In the genomic region with DNA sequence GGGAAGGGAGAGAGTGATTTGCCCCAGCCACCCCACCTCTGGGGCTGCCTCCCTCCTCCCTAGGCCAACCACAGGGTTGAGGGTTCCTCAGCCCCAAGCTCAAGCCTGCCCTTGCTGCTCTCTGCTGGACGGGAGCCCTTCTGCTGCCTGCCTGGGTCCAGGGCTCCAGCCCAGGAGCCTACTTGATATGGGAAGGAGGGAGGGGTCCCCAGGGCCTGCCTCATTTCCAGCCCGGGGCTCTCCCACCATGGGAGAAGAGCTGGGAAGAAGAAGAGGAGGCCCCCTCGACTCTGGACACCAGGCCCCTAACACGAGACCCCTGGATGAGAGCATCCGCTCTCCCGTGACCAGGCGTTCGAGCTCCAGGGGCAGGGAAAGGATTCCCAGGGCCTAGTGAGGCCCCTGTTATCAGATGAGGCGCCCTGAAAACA, we compare ENCODE assay signal across 9 cellular contexts. TPM values are rescaled to one million over a fixed set of nuclear protein-coding genes. Genes with fewer than 3 reads are reported as not detected.
DNase-seq lines count a peak whose midpoint lies in the region; ATAC-seq and TF ChIP-seq lines count a peak whose summit lies in the region.
"Had no signal": no experiment of that assay in that cellular context is flagged by ENCODE, and none has a peak within 500 bp of the region (broad histone marks: within the 10 kb centered on the region; RNA-seq: fewer than 3 reads in every experiment).

No MANE protein-coding gene starts in this region.

- no peaks in the 10 kb centered on the region for H3K9me2 ChIP-seq in SK-N-SH

- POLR2A ChIA-PET in CD8-positive, alpha-beta T cell (lab: Charles Lee), result interaction anchor here (1.6 to 1.8 kb wide), 2 partner anchors 10 to 25 kb away, joined by 5 to 7 read pairs; no protein-coding TSS in a partner anchor
- POLR2A ChIA-PET in T-cell (lab: Charles Lee) (no interaction called here), SK-N-SH (lab: Yijun Ruan, JAX) (no interaction called here)

- peaks cover 38% of the 10 kb centered on the region for H3K4me1 ChIP-seq in CD8-positive, alpha-beta T cell (ENCODE audit: insufficient read depth, low read length)
- H3K4me1 ChIP-seq in osteoblast (ENCODE audit: insufficient read depth, low read length) (peaks cover 34% of the 10 kb centered on the region), SK-N-SH (ENCODE audit: control insufficient read depth in 1 of 2, insufficient read depth in 2 of 2, low read depth in 1 of 2, low read length in 1 of 2) (peaks cover 0 to 10% of the 10 kb centered on the region in 2 experiments; a peak in 1 of 4 replicates)

- no peaks in the 10 kb centered on the region for H3K36me3 ChIP-seq in CD8-positive, alpha-beta T cell (ENCODE audit: insufficient read depth, low read length)
- H3K36me3 ChIP-seq in osteoblast (ENCODE audit: insufficient read depth, low read length) (no peaks in the 10 kb centered on the region), SK-N-SH (replicated peaks in 1 of 2; ENCODE audit: control insufficient read depth in 1 of 2, insufficient read depth in 2 of 2, low read length in 1 of 2) (no peaks in the 10 kb centered on the region)

- no peak for TF ChIP-seq EP300 in SK-N-SH (IDR thresholded peaks at IDR 0.05; ENCODE audit: borderline replicate concordance in 1 of 2, low read depth in 1 of 2, low read length in 1 of 2)

- no peak overlapping the region for H3K9ac ChIP-seq in SK-N-SH

- peak overlapping the region; percentile 49 for H3K4me3 ChIP-seq in CD8-positive, alpha-beta T cell (ENCODE audit: low read depth, low read length)
- peak overlapping the region; percentile 58 for H3K4me3 ChIP-seq in fibroblast of pulmonary artery (replicated peaks; ENCODE audit: low read depth, low read length)
- H3K4me3 ChIP-seq in osteoblast (ENCODE audit: insufficient read depth, low read length), result peak overlapping the region; percentile 82
- no peak overlapping the region for H3K4me3 ChIP-seq in SK-N-SH (ENCODE audit: low read depth in 2 of 2, low read length in 1 of 2)

- 86% methylated on average over 9 of the region's 9 CpGs for WGBS in SK-N-SH (ENCODE audit: low lambda C conversion rate)

- H3K4me3 Mint-ChIP-seq in CD8-positive, alpha-beta T cell, result peak overlapping the region; percentile 78
- H3K4me3 Mint-ChIP-seq in T-cell, result peak overlapping the region; percentile 79 to 81 (median 80)

- TF ChIP-seq CTCF in CD8-positive, alpha-beta T cell (IDR thresholded peaks at IDR 0.05), result no peak
- TF ChIP-seq CTCF in fibroblast of pulmonary artery (IDR thresholded peaks at IDR 0.05; ENCODE audit: low read length, missing control alignments) (no peak), osteoblast (IDR thresholded peaks at IDR 0.05; ENCODE audit: extremely low read depth, low read depth, low read length) (no peak), SK-N-SH (IDR thresholded peaks at IDR 0.05) (no peak)

- TF ChIP-seq RAD21 in SK-N-SH (IDR thresholded peaks at IDR 0.05; ENCODE audit: low read length), result no peak

- H3K79me2 ChIP-seq in osteoblast (ENCODE audit: insufficient read depth, low read length) (peaks cover 29% of the 10 kb centered on the region), SK-N-SH (ENCODE audit: insufficient read depth) (no peaks in the 10 kb centered on the region)

- no peak for ATAC-seq in CD8-positive, alpha-beta T cell
- ATAC-seq in T-cell (replicated peaks in 1 of 4) (peak in 1 of 4 experiments; percentile 4), HG02852 (IDR thresholded peaks at IDR 0.05; ENCODE audit: unreplicated experiment) (no peak)

- H4K20me1 ChIP-seq in osteoblast (ENCODE audit: insufficient read depth, low read length), result peaks cover 13% of the 10 kb centered on the region
- no peaks in the 10 kb centered on the region for H4K20me1 ChIP-seq in SK-N-SH (ENCODE audit: insufficient read depth)

- CTCF ChIA-PET in CD8-positive, alpha-beta T cell (lab: Charles Lee), result interaction anchor here (0.8 to 1.9 kb wide), 6 partner anchors 17 to 126 kb away, joined by 3 to 8 read pairs (median 4); no protein-coding TSS in a partner anchor
- CTCF ChIA-PET in T-cell (lab: Charles Lee), result no interaction called here
- CTCF ChIA-PET in SK-N-SH (lab: Yijun Ruan, JAX), result interaction anchor here (1.2 to 2.8 kb wide), 6 partner anchors 11 to 40 kb away, joined by 3 to 23 read pairs (median 4); no protein-coding TSS in a partner anchor

- no peaks in the 10 kb centered on the region for H3K27me3 Mint-ChIP-seq in CD8-positive, alpha-beta T cell (ENCODE audit: low read depth)
- H3K27me3 Mint-ChIP-seq in T-cell, result no peaks in the 10 kb centered on the region

- H3K9me3 ChIP-seq in CD8-positive, alpha-beta T cell (ENCODE audit: low read length), result no peaks in the 10 kb centered on the region
- H3K9me3 ChIP-seq in osteoblast (ENCODE audit: low read depth, low read length) (no peaks in the 10 kb centered on the region), SK-N-SH (no peaks in the 10 kb centered on the region)

- H3K27ac Mint-ChIP-seq in CD8-positive, alpha-beta T cell, result no peak overlapping the region
- peak overlapping the region; percentile 81 to 91 for H3K27ac Mint-ChIP-seq in T-cell

- H3F3A ChIP-seq in SK-N-SH (replicated peaks; ENCODE audit: insufficient read depth), result peaks cover 2% of the 10 kb centered on the region

- peaks cover 40% of the 10 kb centered on the region for H3K4me1 Mint-ChIP-seq in CD8-positive, alpha-beta T cell (ENCODE audit: low read depth)
- H3K4me1 Mint-ChIP-seq in T-cell, result peaks cover 56 to 78% (median 59%) of the 10 kb centered on the region in 3 donors

- H3K27ac ChIP-seq in CD8-positive, alpha-beta T cell (ENCODE audit: low read depth, low read length), result no peak overlapping the region
- peak overlapping the region; percentile 69 for H3K27ac ChIP-seq in osteoblast (ENCODE audit: low read depth, low read length)
- H3K27ac ChIP-seq in SK-N-SH (ENCODE audit: low read depth in 2 of 2, low read length in 1 of 2), result no peak overlapping the region

- H3K36me3 Mint-ChIP-seq in CD8-positive, alpha-beta T cell, result no peaks in the 10 kb centered on the region
- H3K36me3 Mint-ChIP-seq in T-cell, result no peaks in the 10 kb centered on the region

- intact Hi-C loops in CD8-positive, alpha-beta T cell (cut with DNase I, micrococcal nuclease), result no loop called here

- no peak for DNase-seq in CD8-positive, alpha-beta T cell
- no peak for DNase-seq in T-cell
- no peak for DNase-seq in fibroblast of pulmonary artery (ENCODE audit: low read depth)
- DNase-seq in osteoblast (ENCODE audit: insufficient read length, low spot score, missing footprints), result peak; percentile 67
- no peak for DNase-seq in GM19238 (ENCODE audit: insufficient read length, low spot score)
- DNase-seq in hypothalamus (lab: John Stamatoyannopoulos, UW), result no peak
- DNase-seq in SK-N-SH, result no peak

- H3K27me3 ChIP-seq in CD8-positive, alpha-beta T cell (ENCODE audit: insufficient read depth, low read length), result no peaks in the 10 kb centered on the region
- no peaks in the 10 kb centered on the region for H3K27me3 ChIP-seq in osteoblast (ENCODE audit: insufficient read depth, low read length)
- no peaks in the 10 kb centered on the region for H3K27me3 ChIP-seq in SK-N-SH (ENCODE audit: insufficient read depth)

- H3K4me2 ChIP-seq in osteoblast (ENCODE audit: insufficient read depth, low read length) (peak overlapping the region; percentile 88), SK-N-SH (no peak overlapping the region)

- no peaks in the 10 kb centered on the region for H3K9me3 Mint-ChIP-seq in CD8-positive, alpha-beta T cell
- no peaks in the 10 kb centered on the region for H3K9me3 Mint-ChIP-seq in T-cell

- H2AFZ ChIP-seq in osteoblast (ENCODE audit: low read length) (peak overlapping the region; percentile 64), SK-N-SH (ENCODE audit: low read depth) (no peak overlapping the region)

TF ChIP-seq in SK-N-SH, 30 proteins besides CTCF, POLR2A, EP300 and RAD21 (continues in another document):
- TF ChIP-seq GATA2 (CRISPR knock-in tag; IDR thresholded peaks at IDR 0.05), result no peak
- no peak for TF ChIP-seq FOXM1 (IDR thresholded peaks at IDR 0.05; ENCODE audit: low read depth)
- TF ChIP-seq SIN3A (IDR thresholded peaks at IDR 0.05; ENCODE audit: borderline replicate concordance, low read depth, low read length), result no peak
- TF ChIP-seq FOSL2 (IDR thresholded peaks at IDR 0.05; ENCODE audit: borderline replicate concordance, low read depth), result no peak
- TF ChIP-seq NFIC (IDR thresholded peaks at IDR 0.05; ENCODE audit: borderline replicate concordance), result no peak
- TF ChIP-seq, protein P1, sequence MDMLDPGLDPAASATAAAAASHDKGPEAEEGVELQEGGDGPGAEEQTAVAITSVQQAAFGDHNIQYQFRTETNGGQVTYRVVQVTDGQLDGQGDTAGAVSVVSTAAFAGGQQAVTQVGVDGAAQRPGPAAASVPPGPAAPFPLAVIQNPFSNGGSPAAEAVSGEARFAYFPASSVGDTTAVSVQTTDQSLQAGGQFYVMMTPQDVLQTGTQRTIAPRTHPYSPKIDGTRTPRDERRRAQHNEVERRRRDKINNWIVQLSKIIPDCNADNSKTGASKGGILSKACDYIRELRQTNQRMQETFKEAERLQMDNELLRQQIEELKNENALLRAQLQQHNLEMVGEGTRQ (IDR thresholded peaks at IDR 0.05; ENCODE audit: borderline replicate concordance, low read depth, low read length), result no peak

RNA-seq across cellular contexts. Expression of gene SLC16A5, which starts 0.7 kb away (rescaled TPM):
- 1 to 10 TPM; 2.9 to 3.6 TPM for total RNA-seq in CD8-positive, alpha-beta T cell
- total RNA-seq in T-cell (10 to 100 TPM in 4 of 5 donors, 1 to 10 TPM in 1; 9.1 to 24.3 (median 16.8) TPM), osteoblast (16.3 and 19.2 TPM in 2 replicates)
- polyA plus RNA-seq in SK-N-SH (2012; rRNA removed), result 0.03 and 0.06 TPM in 2 replicates
- 0.03 TPM in 1 of 2 replicates, not detected in the other for polyA plus RNA-seq in SK-N-SH (2012; cell fraction: cytosol; rRNA removed)
- 0.06 TPM in 1 of 2 replicates, not detected in the other for polyA plus RNA-seq in SK-N-SH (2012; cell fraction: nucleus; rRNA removed)
- total RNA-seq: HT1080 had no signal

RNA-seq across cellular contexts. Expression of gene ARMC7, which starts 21.3 kb away (rescaled TPM):
- 1 to 10 TPM; 2.0 to 3.0 TPM for total RNA-seq in CD8-positive, alpha-beta T cell
- total RNA-seq in T-cell (10 to 100 TPM in 3 of 5 donors, 1 to 10 TPM in 2; 8.9 to 23.9 (median 18.8) TPM), osteoblast (3.2 and 3.3 TPM in 2 replicates)
- polyA plus RNA-seq in SK-N-SH (2012; rRNA removed), result 7.3 and 10.8 TPM in 2 replicates
- 5.9 and 7.9 TPM in 2 replicates for polyA plus RNA-seq in SK-N-SH (2012; cell fraction: cytosol; rRNA removed)
- 10.6 and 11.4 TPM in 2 replicates for polyA plus RNA-seq in SK-N-SH (2012; cell fraction: nucleus; rRNA removed)

RNA-seq across cellular contexts. Expression of gene KCTD2, which starts 41.5 kb away (rescaled TPM):
- total RNA-seq in CD8-positive, alpha-beta T cell, result 10 to 100 TPM; 29.4 to 31.7 TPM
- total RNA-seq in T-cell, result 10 to 100 TPM; 22.0 to 32.8 (median 29.0) TPM
- total RNA-seq in osteoblast, result 19.7 and 20.3 TPM in 2 replicates
- polyA plus RNA-seq in SK-N-SH (2012; rRNA removed), result 27.5 and 34.2 TPM in 2 replicates
- 22.2 and 28.7 TPM in 2 replicates for polyA plus RNA-seq in SK-N-SH (2012; cell fraction: cytosol; rRNA removed)
- polyA plus RNA-seq in SK-N-SH (2012; cell fraction: nucleus; rRNA removed), result 25.7 and 26.5 TPM in 2 replicates

RNA-seq across cellular contexts. Expression of gene ATP5PD, which starts 41.7 kb away (rescaled TPM):
- 10 to 100 TPM; 69.9 to 71.6 TPM for total RNA-seq in CD8-positive, alpha-beta T cell
- 100 to 1,000 TPM; 115 to 170 (median 139) TPM for total RNA-seq in T-cell
- total RNA-seq in osteoblast, result 240 and 278 TPM in 2 replicates
- 354 and 454 TPM in 2 replicates for polyA plus RNA-seq in SK-N-SH (2012; rRNA removed)
- polyA plus RNA-seq in SK-N-SH (2012; cell fraction: cytosol; rRNA removed), result 479 and 520 TPM in 2 replicates
- 154 and 185 TPM in 2 replicates for polyA plus RNA-seq in SK-N-SH (2012; cell fraction: nucleus; rRNA removed)

RNA-seq across cellular contexts. Expression of gene NT5C, which starts 43.1 kb away (rescaled TPM):
- 10 to 100 TPM; 19.3 to 20.4 TPM for total RNA-seq in CD8-positive, alpha-beta T cell
- 10 to 100 TPM; 21.5 to 88.8 (median 70.1) TPM for total RNA-seq in T-cell
- total RNA-seq in osteoblast, result 48.1 and 53.9 TPM in 2 replicates
- polyA plus RNA-seq in SK-N-SH (2012; rRNA removed), result 111 and 114 TPM in 2 replicates
- polyA plus RNA-seq in SK-N-SH (2012; cell fraction: cytosol; rRNA removed), result 53.5 and 66.8 TPM in 2 replicates
- 316 and 454 TPM in 2 replicates for polyA plus RNA-seq in SK-N-SH (2012; cell fraction: nucleus; rRNA removed)

Comparison
In these comparisons a context has a peak if more than half of its experiments do, and no peak if none do; other contexts are left out.
1. H3K4me3 ChIP-seq: peak in CD8-positive, alpha-beta T cell (single experiment), fibroblast of pulmonary artery (single experiment) and osteoblast (single experiment); none in SK-N-SH (0 of 2).
2. CTCF ChIA-PET loops: an anchor here in CD8-positive, alpha-beta T cell (0.8 to 1.9 kb wide) and SK-N-SH (1.2 to 2.8 kb wide); none called in T-cell.